Comparison of ENCODE assay signal across 20 cellular contexts in the genomic region with DNA sequence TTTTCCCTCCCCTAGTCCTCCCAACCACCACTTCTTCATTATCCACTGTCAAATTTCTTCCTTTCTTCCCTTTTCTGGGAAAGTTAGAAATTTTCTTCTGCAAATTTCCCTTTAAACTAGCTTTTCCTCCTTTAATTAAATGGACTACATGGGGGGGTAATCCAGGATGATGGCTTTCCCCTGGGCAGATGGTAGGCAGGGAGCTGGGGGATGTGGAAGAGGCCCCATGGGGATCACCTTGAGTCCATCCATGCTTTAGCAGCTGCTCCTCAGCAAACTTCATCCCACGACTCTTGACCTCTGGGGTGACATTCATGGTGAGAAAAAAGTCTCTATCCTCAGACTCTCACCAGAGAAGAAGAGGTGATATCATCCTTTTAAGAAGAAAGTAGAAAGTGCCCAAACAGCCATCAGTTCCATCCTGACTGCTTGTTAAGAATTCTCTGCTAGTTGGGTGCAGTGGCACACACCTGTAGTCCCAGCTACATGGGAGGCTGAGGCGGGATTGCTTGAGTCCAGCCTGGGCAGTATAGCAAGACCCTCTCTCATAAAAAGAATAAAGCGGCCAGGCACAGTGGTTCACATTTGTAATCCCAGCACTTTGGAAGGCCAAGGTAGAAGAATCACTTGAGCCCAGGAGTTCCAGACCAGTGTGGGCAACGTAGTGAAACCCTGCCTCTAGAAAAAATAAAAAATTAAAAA. TPM values are rescaled to one million over a fixed set of nuclear protein-coding genes. Genes with fewer than 3 reads are reported as not detected.
DNase-seq lines count a peak whose midpoint lies in the region; ATAC-seq and TF ChIP-seq lines count a peak whose summit lies in the region.
"Had no signal": no experiment of that assay in that cellular context is flagged by ENCODE, and none has a peak within 500 bp of the region (broad histone marks: within the 10 kb centered on the region; RNA-seq: fewer than 3 reads in every experiment).

No MANE protein-coding gene starts in this region.

- no peaks in the 10 kb centered on the region for H3K27me3 ChIP-seq in WERI-Rb-1 (ENCODE audit: insufficient read depth, low read depth, severe bottlenecking)
- H3K27me3 ChIP-seq: vagina had no signal

- ATAC-seq in stimulated activated effector memory CD8-positive, alpha-beta T cell treated with anti-CD3 and anti-CD28 coated beads, Interleukin-12 subunit alpha, Interleukin-12 subunit beta, amount 100 ng/mL, for 72 hours, result no peak
- ATAC-seq in GM18868 (IDR thresholded peaks at IDR 0.05; ENCODE audit: unreplicated experiment) (no peak), HG03521 (IDR thresholded peaks at IDR 0.05; ENCODE audit: unreplicated experiment) (no peak)
- ATAC-seq: left ventricle myocardium superior had no signal

- CTCF ChIA-PET in activated naive CD4-positive, alpha-beta T cell treated with anti-CD3 and anti-CD28 coated beads for 36 hours (lab: Charles Lee), result interaction anchor here (0.6 to 2.0 kb wide), 10 partner anchors 8 to 118 kb away, joined by 3 to 10 read pairs (median 4); a partner anchor contains a TSS

- no peak overlapping the region for H3K4me3 ChIP-seq in WERI-Rb-1 (ENCODE audit: low read depth, low read length)
- H3K4me3 ChIP-seq: smooth muscle cell, vagina had no signal

- no peak for DNase-seq in activated naive CD4-positive, alpha-beta T cell treated with anti-CD3 and anti-CD28 coated beads for 36 hours
- no peak for DNase-seq in activated naive CD4-positive, alpha-beta T cell treated with Interleukin-2 at 50 U/mL for 16 hours
- DNase-seq in WERI-Rb-1, result peak; percentile 65
- no peak for DNase-seq in stimulated activated effector memory CD8-positive, alpha-beta T cell treated with anti-CD3 and anti-CD28 coated beads, Interleukin-12 subunit alpha, Interleukin-12 subunit beta, amount 100 ng/mL, for 72 hours (ENCODE audit: low spot score in 2 of 2)
- DNase-seq: activated CD4-positive, CD25-positive, alpha-beta regulatory T cell treated with anti-CD3 and anti-CD28 coated beads, Interleukin-2, amount 50 U/mL, for 72 hours; activated T-cell treated with anti-CD3 and anti-CD28 coated beads, Interleukin-2, amount 50 U/mL, for 4 hours; anterior cingulate cortex; Calu3; left ventricle myocardium superior; NCI-H1436; NK-92 treated with Interleukin-12 subunit alpha and Interleukin-12 subunit beta, amount 100 ng/mL, for 24 hours; posterior cingulate gyrus; stimulated activated naive CD4-positive, alpha-beta T cell had no signal

- no peaks in the 10 kb centered on the region for H3K27me3 Mint-ChIP-seq in activated naive CD4-positive, alpha-beta T cell treated with anti-CD3 and anti-CD28 coated beads for 36 hours (ENCODE audit: low read depth)

- H3K9me3 ChIP-seq in WERI-Rb-1 (ENCODE audit: severe bottlenecking), result no peaks in the 10 kb centered on the region
- H3K9me3 ChIP-seq: vagina had no signal

- peaks cover 32% of the 10 kb centered on the region for H3K36me3 Mint-ChIP-seq in activated naive CD4-positive, alpha-beta T cell treated with anti-CD3 and anti-CD28 coated beads for 36 hours (ENCODE audit: low read depth)
- peaks cover 78% of the 10 kb centered on the region for H3K36me3 Mint-ChIP-seq in stimulated activated effector memory CD8-positive, alpha-beta T cell treated with anti-CD3 and anti-CD28 coated beads, Interleukin-12 subunit alpha, Interleukin-12 subunit beta, amount 100 ng/mL, for 72 hours

- peaks cover 57% of the 10 kb centered on the region for H3K36me3 ChIP-seq in WERI-Rb-1

- intact Hi-C loops in activated naive CD4-positive, alpha-beta T cell treated with anti-CD3 and anti-CD28 coated beads for 36 hours (cut with micrococcal nuclease), result no loop called here

- no peaks in the 10 kb centered on the region for H3K9me3 Mint-ChIP-seq in activated naive CD4-positive, alpha-beta T cell treated with anti-CD3 and anti-CD28 coated beads for 36 hours
- no peaks in the 10 kb centered on the region for H3K9me3 Mint-ChIP-seq in stimulated activated effector memory CD8-positive, alpha-beta T cell treated with anti-CD3 and anti-CD28 coated beads, Interleukin-12 subunit alpha, Interleukin-12 subunit beta, amount 100 ng/mL, for 72 hours
- H3K9me3 Mint-ChIP-seq: activated T-cell treated with anti-CD3 and anti-CD28 coated beads, Interleukin-2, amount 50 U/mL, for 4 hours had no signal

- no peak overlapping the region for H3K4me3 Mint-ChIP-seq in activated naive CD4-positive, alpha-beta T cell treated with anti-CD3 and anti-CD28 coated beads for 36 hours
- no peak overlapping the region for H3K4me3 Mint-ChIP-seq in stimulated activated effector memory CD8-positive, alpha-beta T cell treated with anti-CD3 and anti-CD28 coated beads, Interleukin-12 subunit alpha, Interleukin-12 subunit beta, amount 100 ng/mL, for 72 hours

- TF ChIP-seq CTCF in WERI-Rb-1 (IDR thresholded peaks at IDR 0.05; ENCODE audit: low read depth, low read length), result no peak

- H3K4me1 Mint-ChIP-seq in activated naive CD4-positive, alpha-beta T cell treated with anti-CD3 and anti-CD28 coated beads for 36 hours (ENCODE audit: low read depth), result peaks cover 56% of the 10 kb centered on the region
- H3K4me1 Mint-ChIP-seq in stimulated activated effector memory CD8-positive, alpha-beta T cell treated with anti-CD3 and anti-CD28 coated beads, Interleukin-12 subunit alpha, Interleukin-12 subunit beta, amount 100 ng/mL, for 72 hours, result peaks cover 51% of the 10 kb centered on the region

- H3K27ac Mint-ChIP-seq in activated naive CD4-positive, alpha-beta T cell treated with anti-CD3 and anti-CD28 coated beads for 36 hours, result peak overlapping the region; percentile 97
- peak overlapping the region; percentile 81 for H3K27ac Mint-ChIP-seq in stimulated activated effector memory CD8-positive, alpha-beta T cell treated with anti-CD3 and anti-CD28 coated beads, Interleukin-12 subunit alpha, Interleukin-12 subunit beta, amount 100 ng/mL, for 72 hours

- peak overlapping the region; percentile 11; the same call in 1 of the 2 replicates for H3K27ac ChIP-seq in WERI-Rb-1
- H3K27ac ChIP-seq: vagina had no signal

RNA-seq across cellular contexts. Expression of a gene that starts 2.4 kb away (rescaled TPM):
- 10 to 100 TPM; 37.5 to 38.3 TPM for total RNA-seq in activated naive CD4-positive, alpha-beta T cell treated with anti-CD3 and anti-CD28 coated beads for 36 hours

RNA-seq across cellular contexts. Expression of a gene that starts 7.3 kb away (rescaled TPM):
- total RNA-seq in activated naive CD4-positive, alpha-beta T cell treated with anti-CD3 and anti-CD28 coated beads for 36 hours, result 10 to 100 TPM; 77.4 to 84.6 TPM

RNA-seq across cellular contexts. Expression of a gene that starts 19.4 kb away (rescaled TPM):
- 1 to 10 TPM; 3.1 to 3.9 TPM for total RNA-seq in activated naive CD4-positive, alpha-beta T cell treated with anti-CD3 and anti-CD28 coated beads for 36 hours
- total RNA-seq: Calu3, endothelial cell of umbilical vein, H1, left ventricle myocardium superior, smooth muscle cell, vagina had no signal

RNA-seq across cellular contexts. Expression of a gene that starts 20.3 kb away (rescaled TPM):
- under 1 TPM; 0.40 to 0.55 TPM for total RNA-seq in activated naive CD4-positive, alpha-beta T cell treated with anti-CD3 and anti-CD28 coated beads for 36 hours
- total RNA-seq: activated T-cell treated with anti-CD3 and anti-CD28 coated beads, Interleukin-2, amount 50 U/mL, for 4 hours; Calu3; endothelial cell of umbilical vein; smooth muscle cell; T-helper 2 cell treated with Interferon-gamma antibody and Interleukin-4, amounts not matched to agents 100 ng/mL and 5 ng/mL, for 36 hours; vagina had no signal

RNA-seq across cellular contexts. Expression of a gene that starts 26.5 kb away (rescaled TPM):
- total RNA-seq in activated naive CD4-positive, alpha-beta T cell treated with anti-CD3 and anti-CD28 coated beads for 36 hours, result 10 to 100 TPM in 1 of 2 experiments, 1 to 10 TPM in 1; 9.4 to 10.6 TPM
